ENCODE assay signal across 26 cellular contexts in the genomic region with DNA sequence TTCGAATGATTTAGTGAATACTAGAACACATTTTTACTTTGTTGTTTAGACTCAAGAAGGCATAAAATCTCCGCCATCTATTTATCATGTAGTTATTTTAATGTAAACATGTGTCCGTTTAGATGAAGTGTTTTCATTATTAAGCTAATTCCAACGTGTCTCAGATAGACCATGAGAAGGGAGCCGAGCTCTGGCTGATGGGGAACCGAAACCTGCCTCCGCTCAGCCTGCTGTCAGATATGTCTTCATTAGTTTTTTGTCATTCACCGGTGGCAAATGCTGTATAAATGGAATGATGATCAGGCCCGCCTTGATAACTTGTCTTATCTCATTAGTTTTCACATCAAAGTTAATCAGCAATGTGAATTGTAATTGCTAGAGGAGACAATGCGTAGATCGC.
"Had no signal": no experiment of that assay in that cellular context is flagged by ENCODE, and none has a peak within 500 bp of the region (broad histone marks: within the 10 kb centered on the region; RNA-seq: fewer than 3 reads in every experiment).

No MANE protein-coding gene starts in this region.

- H3K27ac ChIP-seq: epithelial cell of prostate, esophagus squamous epithelium, left ventricle myocardium inferior, neural progenitor cell, parathyroid adenoma, right lobe of liver, transverse colon had no signal

- H3K36me3 Mint-ChIP-seq: activated naive CD4-positive, alpha-beta T cell treated with anti-CD3 and anti-CD28 coated beads, Interleukin-2, amount 50 U/mL, for 72 hours; natural killer cell; neural progenitor cell had no signal

- H3K27me3 ChIP-seq: neural progenitor cell had no signal

- H3K4me1 Mint-ChIP-seq: central memory CD8-positive, alpha-beta T cell; natural killer cell had no signal

- H3K4me3 Mint-ChIP-seq: activated T-cell treated with anti-CD3 and anti-CD28 coated beads, Interleukin-2, amount 50 U/mL, for 72 hours; central memory CD8-positive, alpha-beta T cell; natural killer cell; neural progenitor cell had no signal

- DNase-seq: activated CD4-positive, alpha-beta T cell treated with anti-CD3 and anti-CD28 coated beads for 4 hours; activated CD4-positive, alpha-beta T cell treated with anti-CD3 and anti-CD28 coated beads, Interleukin-2, amount 50 U/mL, for 4 hours; activated naive CD4-positive, alpha-beta T cell; activated T-cell treated with anti-CD3 and anti-CD28 coated beads for 4 hours; activated T-cell treated with anti-CD3 and anti-CD28 coated beads, Interleukin-2, amount 50 U/mL, for 72 hours; effector CD8-positive, alpha-beta T cell; esophagus squamous epithelium; foreskin melanocyte; islet precursor cell; left ventricle myocardium inferior; mesendoderm; natural killer cell; occipital lobe; right lobe of liver; stimulated activated CD4-positive, alpha-beta T cell treated with anti-CD3 and anti-CD28 coated beads, Interleukin-2, amount 100 ng/mL, for 48 hours; stimulated activated naive CD4-positive, alpha-beta T cell treated with Interleukin-2 at 50 U/mL for 16 hours; transverse colon had no signal

- FAIRE-seq: bronchial epithelial cell, endometrium, urothelium cell line had no signal

- ATAC-seq: activated naive CD4-positive, alpha-beta T cell treated with anti-CD3 and anti-CD28 coated beads, Interleukin-2, amount 50 U/mL, for 72 hours; activated T-cell treated with anti-CD3 and anti-CD28 coated beads, Interleukin-2, amount 50 U/mL, for 72 hours; natural killer cell; right lobe of liver had no signal

- H3K9me3 ChIP-seq: esophagus squamous epithelium, right lobe of liver, transverse colon had no signal

- H3K9me3 Mint-ChIP-seq: activated T-cell treated with anti-CD3 and anti-CD28 coated beads, Interleukin-2, amount 50 U/mL, for 72 hours; central memory CD8-positive, alpha-beta T cell; natural killer cell; neural progenitor cell had no signal

- H3K4me1 ChIP-seq: esophagus squamous epithelium, left ventricle myocardium inferior, neural progenitor cell, parathyroid adenoma, right lobe of liver, transverse colon had no signal

- H3K79me2 ChIP-seq: parathyroid adenoma had no signal

- H3K4me2 ChIP-seq: neural progenitor cell had no signal

- H3K36me3 ChIP-seq: esophagus squamous epithelium, left ventricle myocardium inferior, neural progenitor cell, right lobe of liver, transverse colon had no signal

- H3K9ac ChIP-seq: neural progenitor cell, parathyroid adenoma had no signal

- H2AFZ ChIP-seq: neural progenitor cell, parathyroid adenoma had no signal

- H3K27ac Mint-ChIP-seq: activated naive CD4-positive, alpha-beta T cell treated with anti-CD3 and anti-CD28 coated beads, Interleukin-2, amount 50 U/mL, for 72 hours; activated T-cell treated with anti-CD3 and anti-CD28 coated beads, Interleukin-2, amount 50 U/mL, for 72 hours; natural killer cell; neural progenitor cell had no signal

- H3K4me3 ChIP-seq: esophagus squamous epithelium, left ventricle myocardium inferior, lung, neural progenitor cell, right lobe of liver, transverse colon had no signal
